In genomic region chr6:151387175-151387574, GRCh38 we compare ENCODE assay signal across 13 cellular contexts. TPM values are rescaled to one million over a fixed set of nuclear protein-coding genes. Genes with fewer than 3 reads are reported as not detected.
DNase-seq lines count a peak whose midpoint lies in the region; ATAC-seq and TF ChIP-seq lines count a peak whose summit lies in the region.
"Had no signal": no experiment of that assay in that cellular context is flagged by ENCODE, and none has a peak within 500 bp of the region (broad histone marks: within the 10 kb centered on the region; RNA-seq: fewer than 3 reads in every experiment).

No MANE protein-coding gene starts in this region.

- no peaks in the 10 kb centered on the region for H3K9me3 ChIP-seq in CD4-positive, alpha-beta T cell (ENCODE audit: control insufficient read depth, low read length)
- no peaks in the 10 kb centered on the region for H3K9me3 ChIP-seq in neural progenitor cell (ENCODE audit: low read depth)
- H3K9me3 ChIP-seq: left lung had no signal

- no peak overlapping the region for H3K4me3 ChIP-seq in neural progenitor cell
- H3K4me3 ChIP-seq: left lung had no signal

- H3K4me1 ChIP-seq in neural progenitor cell = peaks cover 7% of the 10 kb centered on the region

- H3K9ac ChIP-seq in neural progenitor cell = no peak overlapping the region
- H3K9ac ChIP-seq: KMS-11 had no signal

- H3K79me2 ChIP-seq in neural progenitor cell (ENCODE audit: low read depth) = peaks cover 80% of the 10 kb centered on the region

- peaks cover 63% of the 10 kb centered on the region for H3K4me1 Mint-ChIP-seq in CD4-positive, alpha-beta T cell (ENCODE audit: low read depth)
- H3K4me1 Mint-ChIP-seq in HFFc6 (ENCODE audit: low read depth) (peaks cover 33% of the 10 kb centered on the region), chondrocyte (ENCODE audit: low read depth) (peaks cover 27% of the 10 kb centered on the region), neural progenitor cell (peaks cover 23% of the 10 kb centered on the region)

- peaks cover 45% of the 10 kb centered on the region for H3F3A ChIP-seq in neural progenitor cell (ENCODE audit: low read depth)

- no peaks in the 10 kb centered on the region for H3K9me3 Mint-ChIP-seq in CD4-positive, alpha-beta T cell
- H3K9me3 Mint-ChIP-seq in HFFc6 = no peaks in the 10 kb centered on the region
- H3K9me3 Mint-ChIP-seq in chondrocyte (ENCODE audit: low read depth) = no peaks in the 10 kb centered on the region
- H3K9me3 Mint-ChIP-seq in neural progenitor cell = no peaks in the 10 kb centered on the region

- peak overlapping the region; percentile 86 for H3K27ac ChIP-seq in CD4-positive, alpha-beta T cell (ENCODE audit: low read depth, low read length)
- H3K27ac ChIP-seq in neural progenitor cell = no peak overlapping the region
- H3K27ac ChIP-seq: KMS-11 had no signal

- CTCF ChIA-PET in CD4-positive, alpha-beta T cell (lab: Charles Lee) = no interaction called here

- no peak overlapping the region for H3K4me2 ChIP-seq in neural progenitor cell
- H3K4me2 ChIP-seq: KMS-11 had no signal

- H4K20me1 ChIP-seq in neural progenitor cell (ENCODE audit: low read depth) = peaks cover 6% of the 10 kb centered on the region

- intact Hi-C loops in CD4-positive, alpha-beta T cell (cut with DNase I, micrococcal nuclease) = loop anchor here in 1 of 2 experiments (10.0 kb wide), 3 partner anchors 788 to 1842 kb away; partner anchors contain the start of genes FBXO5 and PPIL4

- no peak overlapping the region for H2AFZ ChIP-seq in neural progenitor cell (replicated peaks)

- TF ChIP-seq CTCF in CD4-positive, alpha-beta T cell (IDR thresholded peaks at IDR 0.05) = no peak
- TF ChIP-seq CTCF in HFFc6 (IDR thresholded peaks at IDR 0.05) = no peak
- TF ChIP-seq CTCF in chondrocyte (IDR thresholded peaks at IDR 0.05) = no peak
- no peak for TF ChIP-seq CTCF in neural progenitor cell (IDR thresholded peaks at IDR 0.05)

- H3K27me3 Mint-ChIP-seq in CD4-positive, alpha-beta T cell = peaks cover 4% of the 10 kb centered on the region
- H3K27me3 Mint-ChIP-seq in HFFc6 (ENCODE audit: insufficient read depth) (peaks cover 1% of the 10 kb centered on the region), chondrocyte (ENCODE audit: low read depth) (no peaks in the 10 kb centered on the region), neural progenitor cell (ENCODE audit: insufficient read depth, low read depth) (peaks cover 8% of the 10 kb centered on the region)

- POLR2A ChIA-PET in CD4-positive, alpha-beta T cell (lab: Charles Lee) = no interaction called here

- ATAC-seq in CD4-positive, alpha-beta T cell (ENCODE audit: poor library complexity) = no peak
- ATAC-seq in HG03457 (IDR thresholded peaks at IDR 0.05; ENCODE audit: unreplicated experiment) = no peak
- no peak for ATAC-seq in GM19452 (IDR thresholded peaks at IDR 0.05; ENCODE audit: unreplicated experiment)
- ATAC-seq: left lung had no signal

- no peak for DNase-seq in CD4-positive, alpha-beta T cell
- DNase-seq in HFFc6 (no peak), chondrocyte (ENCODE audit: low spot score) (no peak), neural progenitor cell (ENCODE audit: low spot score) (peak; percentile 11), T1000 (lab: John Stamatoyannopoulos, UW) (no peak)
- DNase-seq: activated CD4-positive, alpha-beta T cell treated with anti-CD3 and anti-CD28 coated beads for 48 hours; activated effector memory CD4-positive, alpha-beta T cell treated with anti-CD3 and anti-CD28 coated beads, Interleukin-2, amount 50 U/mL, for 16 hours; left lung; NCI-H1417 treated with DMSO at 0.1 percent for 48 hours; T-helper 9 cell had no signal

- no peaks in the 10 kb centered on the region for H3K36me3 ChIP-seq in neural progenitor cell
- H3K36me3 ChIP-seq: left lung had no signal

- H3K4me3 Mint-ChIP-seq in CD4-positive, alpha-beta T cell = peak overlapping the region; percentile 30
- H3K4me3 Mint-ChIP-seq in HFFc6 = peak overlapping the region; percentile 45; the same call in 1 of the 2 replicates
- no peak overlapping the region for H3K4me3 Mint-ChIP-seq in chondrocyte (ENCODE audit: unreplicated experiment)
- H3K4me3 Mint-ChIP-seq in neural progenitor cell = no peak overlapping the region

- H3K36me3 Mint-ChIP-seq in CD4-positive, alpha-beta T cell (ENCODE audit: low read depth) = peaks cover 30% of the 10 kb centered on the region
- H3K36me3 Mint-ChIP-seq in HFFc6 (ENCODE audit: low read depth) = peaks cover 13% of the 10 kb centered on the region
- H3K36me3 Mint-ChIP-seq in chondrocyte (ENCODE audit: low read depth) = no peaks in the 10 kb centered on the region
- H3K36me3 Mint-ChIP-seq in neural progenitor cell = peaks cover 6% of the 10 kb centered on the region

- H3K27me3 ChIP-seq in CD4-positive, alpha-beta T cell (ENCODE audit: control insufficient read depth, insufficient read depth, low read length) = no peaks in the 10 kb centered on the region
- H3K27me3 ChIP-seq in neural progenitor cell = no peaks in the 10 kb centered on the region
- H3K27me3 ChIP-seq: left lung had no signal

- peak overlapping the region; percentile 79 for H3K27ac Mint-ChIP-seq in CD4-positive, alpha-beta T cell
- H3K27ac Mint-ChIP-seq in HFFc6 (peak overlapping the region; percentile 61), chondrocyte (ENCODE audit: unreplicated experiment) (peak overlapping the region; percentile 85), neural progenitor cell (no peak overlapping the region)

RNA-seq across cellular contexts. Expression of gene ZBTB2, which starts 4.2 kb away (rescaled TPM):
- total RNA-seq in CD4-positive, alpha-beta T cell = 10 to 100 TPM; 18.6 to 19.1 TPM
- 10 to 100 TPM; 16.5 to 22.1 (median 19.3) TPM for total RNA-seq in HFFc6 (2021; fragmentation: NEBNext Ultra II Directional; extraction: Animal tissue kit (Norgen Biotek cat#: 25700))
- total RNA-seq in chondrocyte (9.4 to 11.8 TPM (median 10.1 TPM) in 3 replicates), neural progenitor cell (ENCODE audit: low replicate concordance) (8.4 and 11.6 TPM in 2 replicates)

Comparison
In these comparisons a context has a peak if more than half of its experiments do, and no peak if none do; other contexts are left out.
1. H3K4me3 Mint-ChIP-seq: peak in CD4-positive, alpha-beta T cell (single experiment) and HFFc6 (single experiment); none in chondrocyte (single experiment) and neural progenitor cell (single experiment).